In genomic region chr7:131226116-131226562, GRCh38 we compare ENCODE assay signal across 9 cellular contexts.
DNase-seq lines count a peak whose midpoint lies in the region; ATAC-seq and TF ChIP-seq lines count a peak whose summit lies in the region.
"Had no signal": no experiment of that assay in that cellular context is flagged by ENCODE, and none has a peak within 500 bp of the region (broad histone marks: within the 10 kb centered on the region; RNA-seq: fewer than 3 reads in every experiment).

No MANE protein-coding gene starts in this region.

- BruUV-seq in PC-9 (replicated peaks; lab: Mats Ljungman, UMichigan), result TSS peak; percentile 22

- no peak for ATAC-seq in stimulated activated memory B cell treated with anti-CD40 and anti-IgM and Interleukin-4, amounts not matched to agents 10 μg/mL and 1 μg/mL and 100 μg/mL, for 72 hours
- no peak for ATAC-seq in GM19452 (IDR thresholded peaks at IDR 0.05; ENCODE audit: unreplicated experiment)

- no peaks in the 10 kb centered on the region for H3K36me3 ChIP-seq in PC-9 (ENCODE audit: low read depth)

- intact Hi-C loops in PC-9 (cut with micrococcal nuclease; ENCODE audit: unreplicated experiment), result no loop called here

- no peak overlapping the region for H3K27ac ChIP-seq in PC-9

- H3K27me3 Mint-ChIP-seq in immature natural killer cell (ENCODE audit: low read depth in 3 of 3), result peaks cover 0 to 2% (median 0%) of the 10 kb centered on the region in 3 donors
- H3K27me3 Mint-ChIP-seq in stimulated activated memory B cell treated with anti-CD40 and anti-IgM and Interleukin-4, amounts not matched to agents 10 μg/mL and 1 μg/mL and 100 μg/mL, for 72 hours, result no peaks in the 10 kb centered on the region

- H3K4me1 ChIP-seq in PC-9 (replicated peaks; ENCODE audit: insufficient read depth), result peaks cover 5% of the 10 kb centered on the region; the same call in 1 of the 2 replicates

- no peak overlapping the region for H3K4me2 ChIP-seq in PC-9

- H3K36me3 Mint-ChIP-seq in immature natural killer cell, result no peaks in the 10 kb centered on the region
- H3K36me3 Mint-ChIP-seq in stimulated activated memory B cell treated with anti-CD40 and anti-IgM and Interleukin-4, amounts not matched to agents 10 μg/mL and 1 μg/mL and 100 μg/mL, for 72 hours, result no peaks in the 10 kb centered on the region

- DNase-seq in NCI-H1417 (lab: John Stamatoyannopoulos, UW), result peak in 2 of 3 experiments; percentile 27 to 96
- no peak for DNase-seq in NCI-H1417 treated with DMSO at 0.1 percent for 48 hours (lab: John Stamatoyannopoulos, UW)
- DNase-seq in PC-9, result no peak
- no peak for DNase-seq in immature natural killer cell
- no peak for DNase-seq in stimulated activated CD4-positive, alpha-beta T cell treated with anti-CD3 and anti-CD28 coated beads, Interleukin-2, amount 100 ng/mL, for 24 hours
- DNase-seq in activated T-cell treated with anti-CD3 and anti-CD28 coated beads, Interleukin-2, amount 50 U/mL, for 48 hours, result no peak
- DNase-seq: stimulated activated CD4-positive, alpha-beta T cell treated with anti-CD3 and anti-CD28 coated beads, Interleukin-15, amount 100 ng/mL, for 24 hours had no signal

- TF ChIP-seq CTCF in PC-9 (conservative IDR thresholded peaks at IDR 0.05), result no peak

- H3F3A ChIP-seq in PC-9 (ENCODE audit: insufficient read depth, low read depth), result 0 out of 2 replicates have a peak, but pooled peaks cover 4% of the 10 kb centered on the region

- CTCF ChIA-PET in PC-9 (lab: Charles Lee), result interaction anchor here (0.6 kb wide), 1 partner anchor 147 kb away, joined by 7 read pairs; no protein-coding TSS in a partner anchor

- no peaks in the 10 kb centered on the region for H3K79me2 ChIP-seq in PC-9 (ENCODE audit: low read depth)

- H4K20me1 ChIP-seq in PC-9 (ENCODE audit: insufficient read depth), result no peaks in the 10 kb centered on the region

- no peaks in the 10 kb centered on the region for H3K9me3 ChIP-seq in PC-9 (ENCODE audit: insufficient read depth, low read depth)

- no peaks in the 10 kb centered on the region for H3K9me2 ChIP-seq in PC-9 (ENCODE audit: insufficient read depth)

- no peaks in the 10 kb centered on the region for H3K9me3 Mint-ChIP-seq in immature natural killer cell
- H3K9me3 Mint-ChIP-seq in stimulated activated memory B cell treated with anti-CD40 and anti-IgM and Interleukin-4, amounts not matched to agents 10 μg/mL and 1 μg/mL and 100 μg/mL, for 72 hours, result no peaks in the 10 kb centered on the region

- peak overlapping the region in 4 of 6 donors; percentile 40 to 72 (median 61) for H3K27ac Mint-ChIP-seq in immature natural killer cell
- peak overlapping the region; percentile 60 for H3K27ac Mint-ChIP-seq in stimulated activated memory B cell treated with anti-CD40 and anti-IgM and Interleukin-4, amounts not matched to agents 10 μg/mL and 1 μg/mL and 100 μg/mL, for 72 hours

- H3K27me3 ChIP-seq in PC-9 (ENCODE audit: insufficient read depth, low read depth), result no peaks in the 10 kb centered on the region

- H3K4me3 Mint-ChIP-seq in immature natural killer cell, result no peak overlapping the region
- no peak overlapping the region for H3K4me3 Mint-ChIP-seq in stimulated activated memory B cell treated with anti-CD40 and anti-IgM and Interleukin-4, amounts not matched to agents 10 μg/mL and 1 μg/mL and 100 μg/mL, for 72 hours

- POLR2A ChIA-PET in PC-9 (lab: Charles Lee; ENCODE audit: unreplicated experiment), result interaction anchor here (0.7 kb wide), 1 partner anchor 117 kb away, joined by 4 read pairs; no protein-coding TSS in a partner anchor

- H2AFZ ChIP-seq in PC-9, result no peak overlapping the region

- no peak overlapping the region for H3K4me3 ChIP-seq in PC-9

- peaks cover 2 to 4% of the 10 kb centered on the region in 2 donors for H3K4me1 Mint-ChIP-seq in immature natural killer cell
- peaks cover 24% of the 10 kb centered on the region for H3K4me1 Mint-ChIP-seq in stimulated activated memory B cell treated with anti-CD40 and anti-IgM and Interleukin-4, amounts not matched to agents 10 μg/mL and 1 μg/mL and 100 μg/mL, for 72 hours

Comparison
In these comparisons a context has a peak if more than half of its experiments do, and no peak if none do; other contexts are left out.
1. DNase-seq: peak in NCI-H1417 (2 of 3); none in NCI-H1417 treated with DMSO at 0.1 percent for 48 hours (single experiment), PC-9 (0 of 2), immature natural killer cell (0 of 3), stimulated activated CD4-positive, alpha-beta T cell treated with anti-CD3 and anti-CD28 coated beads, Interleukin-2, amount 100 ng/mL, for 24 hours (0 of 2) and activated T-cell treated with anti-CD3 and anti-CD28 coated beads, Interleukin-2, amount 50 U/mL, for 48 hours (0 of 2).